Comparison of ENCODE assay signal across 8 cellular contexts in genomic region chr2:111119847-111120252, GRCh38. TPM values are rescaled to one million over a fixed set of nuclear protein-coding genes. Genes with fewer than 3 reads are reported as not detected.
A peak's percentile ranks its signal among the peaks of the same experiment; 100 is the strongest.
DNase-seq lines count a peak whose midpoint lies in the region; ATAC-seq, FAIRE-seq and TF ChIP-seq lines count a peak whose summit lies in the region.

No MANE protein-coding gene starts in this region.

- H4K91ac ChIP-seq in H1 (replicated peaks; ENCODE audit: insufficient read length, low read length) (no peak overlapping the region), neuronal stem cell (ENCODE audit: low read depth, low read length, poor library complexity) (no peak overlapping the region)

- H3K18ac ChIP-seq in H1 (ENCODE audit: extremely low read depth, low read length), result peak overlapping the region; percentile 60; the same call in 1 of the 2 replicates
- H3K18ac ChIP-seq in neuronal stem cell (ENCODE audit: low read length), result peak overlapping the region; percentile 94

- no peak overlapping the region for H2AFZ ChIP-seq in OCI-LY1 (ENCODE audit: low read length)
- H2AFZ ChIP-seq in H1 (ENCODE audit: low read length), result no peak overlapping the region
- peak overlapping the region; percentile 99 for H2AFZ ChIP-seq in neuronal stem cell (ENCODE audit: low read length)

- 1% methylated on average over 17 of the region's 26 CpGs; no CpG with 5 or more reads in 1 of the 2 experiments for WGBS in H1 (ENCODE audit: extremely low coverage in 1 of 2, insufficient coverage in 1 of 2, insufficient read length in 1 of 2, insufficient replicate concordance in 2 of 2, low coverage in 1 of 2, low lambda C conversion rate in 2 of 2, missing lambda C conversion rate in 1 of 2), 2 experiments
- no CpG with 5 or more reads among the region's 26 CpGs for WGBS in neuronal stem cell (ENCODE audit: extremely low coverage in 2 of 2, insufficient read length in 2 of 2, insufficient replicate concordance in 1 of 2), 2 donors

- H3K36me3 ChIP-seq in OCI-LY1 (ENCODE audit: insufficient read depth, low read length), result peaks cover 38% of the 10 kb centered on the region
- H3K36me3 ChIP-seq in H1 (ENCODE audit: control insufficient read depth in 2 of 4, insufficient read depth in 4 of 4, low read length in 3 of 4), result peaks cover 0 to 11% (median 7%) of the 10 kb centered on the region in 4 experiments; a peak in 4 of 8 replicates
- peaks cover 6 to 14% of the 10 kb centered on the region in 2 donors for H3K36me3 ChIP-seq in neuronal stem cell (replicated peaks in 1 of 2; ENCODE audit: control insufficient read depth in 2 of 2, insufficient read depth in 2 of 2, low read length in 2 of 2)

- H3K4me2 ChIP-seq in OCI-LY1 (ENCODE audit: low read length), result peak overlapping the region; percentile 88
- H3K4me2 ChIP-seq in H1 (ENCODE audit: insufficient read depth in 1 of 2, low read depth in 2 of 2, low read length in 2 of 2), result peak overlapping the region; percentile 85 to 95
- peak overlapping the region; percentile 93 for H3K4me2 ChIP-seq in neuronal stem cell (ENCODE audit: insufficient read depth, low read length, poor library complexity, severe bottlenecking)

- H3K56ac ChIP-seq in H1 (replicated peaks; ENCODE audit: insufficient read length, low read depth, low read length), result no peak overlapping the region

- H2BK120ac ChIP-seq in H1 (replicated peaks; ENCODE audit: low read depth, low read length) (no peak overlapping the region), neuronal stem cell (ENCODE audit: low read depth, low read length) (peak overlapping the region; percentile 89)

- H3K14ac ChIP-seq in H1 (ENCODE audit: insufficient read length) (no peak overlapping the region), neuronal stem cell (ENCODE audit: low read length) (no peak overlapping the region)

- H2AK5ac ChIP-seq in H1 (ENCODE audit: low read depth, low read length), result no peak overlapping the region
- H2AK5ac ChIP-seq in neuronal stem cell (ENCODE audit: low read depth, low read length), result peak overlapping the region; percentile 57

- no peaks in the 10 kb centered on the region for H3K9me3 ChIP-seq in OCI-LY1 (ENCODE audit: low read length)
- H3K9me3 ChIP-seq in H1 (ENCODE audit: insufficient read depth in 2 of 2, low read depth in 1 of 2, low read length in 1 of 2), result no peaks in the 10 kb centered on the region
- peaks cover 0 to 7% of the 10 kb centered on the region in 2 donors for H3K9me3 ChIP-seq in neuronal stem cell (replicated peaks in 1 of 2; ENCODE audit: control insufficient read depth in 2 of 2, insufficient read depth in 1 of 2, low read depth in 1 of 2, low read length in 2 of 2)

- peak overlapping the region; percentile 89 for H3K27ac ChIP-seq in OCI-LY1 (ENCODE audit: low read depth, low read length, poor library complexity, severe bottlenecking)
- no peak overlapping the region for H3K27ac ChIP-seq in H1 (ENCODE audit: low read depth, low read length)
- peak overlapping the region; percentile 77 for H3K27ac ChIP-seq in neuronal stem cell (replicated peaks; ENCODE audit: low read length)

- no peak for TF ChIP-seq POLR2A in GM12891 (IDR thresholded peaks at IDR 0.05; ENCODE audit: low read depth, low read length)
- no peak for TF ChIP-seq POLR2A in H1 (IDR thresholded peaks at IDR 0.05; ENCODE audit: control extremely low read depth in 1 of 2, low read depth in 2 of 2, low read length in 2 of 2)

- TF ChIP-seq CTCF in OCI-LY1 (IDR thresholded peaks at IDR 0.05; ENCODE audit: low read length) (no peak), H1 (IDR thresholded peaks at IDR 0.05; ENCODE audit: control extremely low read depth in 1 of 3, insufficient read depth in 1 of 3, low read depth in 1 of 3, low read length in 3 of 3) (no peak)

- H3K79me1 ChIP-seq in H1 (ENCODE audit: low read depth, low read length), result no peaks in the 10 kb centered on the region; the same call in 1 of the 2 replicates
- peaks cover 4% of the 10 kb centered on the region for H3K79me1 ChIP-seq in neuronal stem cell (ENCODE audit: low read depth, low read length)

- H3K4me1 ChIP-seq in OCI-LY1 (ENCODE audit: insufficient read depth, low read length, severe bottlenecking), result peaks cover 64% of the 10 kb centered on the region
- H3K4me1 ChIP-seq in H1 (replicated peaks in 1 of 4; ENCODE audit: control insufficient read depth in 3 of 4, insufficient read depth in 4 of 4, low read length in 3 of 4), result peaks cover 0 to 29% (median 15%) of the 10 kb centered on the region in 4 experiments; a peak in 5 of 7 replicates
- H3K4me1 ChIP-seq in neuronal stem cell (ENCODE audit: control insufficient read depth in 2 of 2, insufficient read depth in 1 of 2, low read depth in 1 of 2, low read length in 2 of 2), result peaks cover 18 to 20% of the 10 kb centered on the region in 2 donors

- TF ChIP-seq RAD21 in H1 (IDR thresholded peaks at IDR 0.05 in 1 of 2, conservative IDR thresholded peaks at IDR 0.05 in 1 of 2; ENCODE audit: low read depth in 2 of 2, low read length in 2 of 2), result no peak

- H2BK5ac ChIP-seq in H1 (ENCODE audit: low read depth, low read length) (no peak overlapping the region), neuronal stem cell (ENCODE audit: low read length) (peak overlapping the region; percentile 39)

- H2BK15ac ChIP-seq in H1 (ENCODE audit: low read length), result no peak overlapping the region
- H2BK15ac ChIP-seq in neuronal stem cell (ENCODE audit: low read length), result peak overlapping the region; percentile 62

- H3K9me2 ChIP-seq in OCI-LY1 (ENCODE audit: low read depth, low read length), result no peaks in the 10 kb centered on the region

- TF ChIP-seq EP300 in H1 (IDR thresholded peaks at IDR 0.05; ENCODE audit: borderline replicate concordance in 1 of 2, low read depth in 2 of 2, low read length in 2 of 2), result no peak

- H2BK20ac ChIP-seq in H1 (ENCODE audit: low read length), result no peak overlapping the region

- FAIRE-seq in GM12891 (lab: Jason Lieb, UNC), result no peak
- FAIRE-seq in H1 (lab: Jason Lieb, UNC), result no peak

- H3K23ac ChIP-seq in H1 (ENCODE audit: insufficient read length) (no peak overlapping the region), neuronal stem cell (ENCODE audit: low read depth, low read length, poor library complexity) (peak overlapping the region; percentile 65)

- H3K27me3 ChIP-seq in OCI-LY1 (ENCODE audit: insufficient read depth, low read length) (no peaks in the 10 kb centered on the region), H1 (replicated peaks in 1 of 4; ENCODE audit: control insufficient read depth in 3 of 4, extremely low read depth in 1 of 4, insufficient read depth in 3 of 4, low read length in 3 of 4) (peaks cover 17 to 44% (median 37%) of the 10 kb centered on the region in 4 experiments; a peak in 6 of 7 replicates), neuronal stem cell (ENCODE audit: control insufficient read depth in 3 of 3, insufficient read depth in 3 of 3, low read depth in 1 of 3, low read length in 3 of 3) (peaks cover 7 to 27% (median 26%) of the 10 kb centered on the region in 3 experiments)

- H3K9ac ChIP-seq in OCI-LY1 (ENCODE audit: low read length) (peak overlapping the region; percentile 95), H1 (replicated peaks in 1 of 4; ENCODE audit: extremely low read depth in 1 of 4, low read depth in 3 of 4, low read length in 3 of 4) (peak overlapping the region in 1 of 4 experiments; percentile 54; a peak in 1 of 7 replicates), neuronal stem cell (ENCODE audit: low read depth, low read length, poor library complexity) (peak overlapping the region; percentile 92)

- H3F3A ChIP-seq in OCI-LY1 (ENCODE audit: insufficient read depth, low read length), result peaks cover 8% of the 10 kb centered on the region; the same call in 1 of the 2 replicates

- H3K4me3 ChIP-seq in OCI-LY1 (ENCODE audit: low read depth, low read length, poor library complexity, severe bottlenecking) (peak overlapping the region; percentile 89), H1 (ENCODE audit: extremely low read depth in 1 of 4, insufficient read depth in 2 of 4, low read depth in 3 of 4, low read length in 4 of 4) (peak overlapping the region; percentile 39 to 93 (median 52)), neuronal stem cell (ENCODE audit: low read length in 2 of 2) (peak overlapping the region; percentile 76 to 87)

- no peaks in the 10 kb centered on the region for H4K20me1 ChIP-seq in OCI-LY1 (ENCODE audit: insufficient read depth, low read length)
- H4K20me1 ChIP-seq in H1 (replicated peaks in 1 of 2; ENCODE audit: control insufficient read depth in 1 of 2, insufficient read depth in 2 of 2, low read length in 2 of 2), result peaks cover 7 to 9% of the 10 kb centered on the region in 2 experiments

- H3K4ac ChIP-seq in H1 (replicated peaks; ENCODE audit: insufficient read length, low read depth, low read length) (no peak overlapping the region), neuronal stem cell (ENCODE audit: low read length) (no peak overlapping the region)

- H4K8ac ChIP-seq in H1 (ENCODE audit: extremely low read depth, insufficient read depth, low read length) (peak overlapping the region; percentile 79; the same call in 1 of the 2 replicates), neuronal stem cell (ENCODE audit: low read depth, low read length) (peak overlapping the region; percentile 29)

- ATAC-seq in GM18858 (IDR thresholded peaks at IDR 0.05; ENCODE audit: unreplicated experiment), result no peak

- POLR2A ChIA-PET in H1 (lab: Charles Lee; ENCODE audit: partially characterized antibody), result interaction anchor here (1.0 to 2.0 kb wide), 12 partner anchors 11 to 591 kb away, joined by 3 to 8 read pairs (median 4); no protein-coding TSS in a partner anchor

- DNase-seq in GM12891 (ENCODE audit: insufficient read length, low spot score), result no peak
- no peak for DNase-seq in H1 (ENCODE audit: low read depth in 1 of 2, low spot score in 2 of 2)
- peak; percentile 27 for DNase-seq in neuronal stem cell (ENCODE audit: low spot score)
- no peak for DNase-seq in NCI-H345 (lab: John Stamatoyannopoulos, UW)
- DNase-seq in NCI-H1436 treated with DMSO at 0.1 percent for 48 hours (lab: John Stamatoyannopoulos, UW), result no peak
- no peak for DNase-seq in NK-92 treated with Interleukin-12 subunit alpha and Interleukin-12 subunit beta, amount 100 ng/mL, for 24 hours (lab: John Stamatoyannopoulos, UW)

- CTCF ChIA-PET in H1 (lab: Charles Lee; ENCODE audit: partially characterized antibody), result interaction anchor here (0.6 to 1.4 kb wide), 5 partner anchors 9 to 1862 kb away, joined by 3 read pairs; no protein-coding TSS in a partner anchor

- no peak overlapping the region for H4K5ac ChIP-seq in H1 (ENCODE audit: insufficient read length, low read depth, low read length)

- H3K79me2 ChIP-seq in OCI-LY1 (ENCODE audit: insufficient read depth, low read length), result peaks cover 39% of the 10 kb centered on the region
- H3K79me2 ChIP-seq in H1 (ENCODE audit: control insufficient read depth in 1 of 2, insufficient read depth in 2 of 2, low read length in 2 of 2), result peaks cover 0 to 20% of the 10 kb centered on the region in 2 experiments; a peak in 2 of 4 replicates

- peaks cover 46% of the 10 kb centered on the region for H3K23me2 ChIP-seq in H1 (ENCODE audit: low read depth, low read length)

- 0 out of 2 replicates have a peak overlapping the region, but pooled peaks have one; percentile 9 for H2BK12ac ChIP-seq in H1 (ENCODE audit: low read depth, low read length)
- peak overlapping the region; percentile 58 for H2BK12ac ChIP-seq in neuronal stem cell (ENCODE audit: low read length)

RNA-seq across cellular contexts. Expression of gene BCL2L11, which starts 0.9 kb away (rescaled TPM):
- polyA plus RNA-seq in GM12891 (2012; ENCODE audit: low read depth, missing spikeins), result 0.98 TPM
- total RNA-seq in H1 (2021; fragmentation: NEBNext Ultra II Directional; extraction: Animal tissue kit (Norgen Biotek cat#: 25700)), result 17.9 and 22.9 TPM in 2 replicates
- polyA plus RNA-seq in H1 (2011; rRNA removed), result 7.5 and 8.8 TPM in 2 replicates
- 6.2 TPM for polyA plus RNA-seq in H1 (2011; cell fraction: cytosol; rRNA removed)
- 15.6 TPM for polyA plus RNA-seq in H1 (2011; cell fraction: nucleus; rRNA removed)
- 9.7 to 11.6 TPM (median 10.4 TPM) in 4 replicates for polyA plus RNA-seq in H1 (2012, experiment 1 of 2)
- polyA plus RNA-seq in H1 (2012, experiment 2 of 2), result 3.2 TPM
- polyA plus RNA-seq in H1 (2013, experiment 1 of 2), result 7.2 TPM
- polyA plus RNA-seq in H1 (2013, experiment 2 of 2), result 9.4 TPM
- 10.5 and 11.0 TPM in 2 replicates for polyA minus RNA-seq in H1 (2011; rRNA and poly(A)+ RNA removed)
- 8.6 TPM for polyA minus RNA-seq in H1 (2011; cell fraction: cytosol; rRNA and poly(A)+ RNA removed)
- polyA minus RNA-seq in H1 (2011; cell fraction: nucleus; rRNA and poly(A)+ RNA removed), result 38.6 TPM
- 32.0 TPM for polyA plus RNA-seq in neuronal stem cell (2013, experiment 1 of 2)
- polyA plus RNA-seq in neuronal stem cell (2013, experiment 2 of 2), result 32.1 TPM
